Comparison of ENCODE assay signal across 11 cellular contexts in genomic region chr11:67312187-67313021, GRCh38. TPM values are rescaled to one million over a fixed set of nuclear protein-coding genes. Genes with fewer than 3 reads are reported as not detected.
DNase-seq lines count a peak whose midpoint lies in the region; TF ChIP-seq lines count a peak whose summit lies in the region.
"Had no signal": no experiment of that assay in that cellular context is flagged by ENCODE, and none has a peak within 500 bp of the region (broad histone marks: within the 10 kb centered on the region; RNA-seq: fewer than 3 reads in every experiment).

No MANE protein-coding gene starts in this region.

- H3K36me3 ChIP-seq in endodermal cell (ENCODE audit: control insufficient read depth, insufficient read depth, low read length) (peaks cover 4% of the 10 kb centered on the region), WERI-Rb-1 (peaks cover 9% of the 10 kb centered on the region)
- H3K36me3 ChIP-seq: ovary had no signal

- WGBS in endodermal cell (ENCODE audit: insufficient coverage in 1 of 2, insufficient read length in 1 of 2), 2 experiments: 92 to 94% methylated on average over 20 to 22 of the region's 22 CpGs

- no peaks in the 10 kb centered on the region for H3K4me1 ChIP-seq in endodermal cell (ENCODE audit: control insufficient read depth, insufficient read depth, low read length)

- no peaks in the 10 kb centered on the region for H3K4me1 Mint-ChIP-seq in endodermal cell

- no peak overlapping the region for H3K4me3 Mint-ChIP-seq in endodermal cell
- H3K4me3 Mint-ChIP-seq: HFFc6 had no signal

- intact Hi-C loops in dorsolateral prefrontal cortex (cut with DNase I): loop anchor here in 1 of 2 donors (10.0 kb wide), 1 partner anchor 228 kb away; no protein-coding TSS in a partner anchor

- H3K4me3 ChIP-seq in HL-60 (replicated peaks; ENCODE audit: insufficient read depth, low read length) (no peak overlapping the region), skin epidermis (no peak overlapping the region), dorsolateral prefrontal cortex (no peak overlapping the region), endodermal cell (ENCODE audit: low read length) (no peak overlapping the region), WERI-Rb-1 (ENCODE audit: low read depth, low read length) (no peak overlapping the region)
- H3K4me3 ChIP-seq: ovary had no signal

- peaks cover 6% of the 10 kb centered on the region for H3K36me3 Mint-ChIP-seq in endodermal cell (ENCODE audit: low read depth)

- no peak overlapping the region for H3K9ac ChIP-seq in endodermal cell (ENCODE audit: extremely low read depth, low read length, poor library complexity, severe bottlenecking)

- no peaks in the 10 kb centered on the region for H3K27me3 ChIP-seq in HL-60 (ENCODE audit: insufficient read depth, poor library complexity, severe bottlenecking)
- no peaks in the 10 kb centered on the region for H3K27me3 ChIP-seq in dorsolateral prefrontal cortex
- no peaks in the 10 kb centered on the region for H3K27me3 ChIP-seq in endodermal cell (ENCODE audit: control insufficient read depth, insufficient read depth, low read length, poor library complexity, severe bottlenecking)
- H3K27me3 ChIP-seq in WERI-Rb-1 (ENCODE audit: insufficient read depth, low read depth, severe bottlenecking): no peaks in the 10 kb centered on the region
- H3K27me3 ChIP-seq: ovary had no signal

- H3K9me3 Mint-ChIP-seq in endodermal cell: no peaks in the 10 kb centered on the region
- H3K9me3 Mint-ChIP-seq: HFFc6 had no signal

- DNase-seq in HL-60 (ENCODE audit: low read depth in 1 of 2, low spot score in 1 of 2): peak; percentile 82 to 86
- DNase-seq in UCSD-AML1 (lab: John Stamatoyannopoulos, UW; ENCODE audit: unreplicated experiment): peak; percentile 36
- peak; percentile 56 for DNase-seq in central memory CD4-positive, alpha-beta T cell
- DNase-seq in dorsolateral prefrontal cortex: no peak
- no peak for DNase-seq in endodermal cell
- DNase-seq in DMS153 (lab: John Stamatoyannopoulos, UW): no peak
- no peak for DNase-seq in WERI-Rb-1
- DNase-seq: HFFc6, NCI-H187, ovary had no signal

- peak overlapping the region; percentile 18 for H3K27ac ChIP-seq in HL-60 (replicated peaks)
- peak overlapping the region in 20 of 21 experiments; percentile 63 to 93 (median 84) for H3K27ac ChIP-seq in skin epidermis
- peak overlapping the region in 1 of 59 donors; percentile 4 for H3K27ac ChIP-seq in dorsolateral prefrontal cortex
- no peak overlapping the region for H3K27ac ChIP-seq in endodermal cell (ENCODE audit: low read depth, low read length)
- no peak overlapping the region for H3K27ac ChIP-seq in WERI-Rb-1
- H3K27ac ChIP-seq: ovary had no signal

- H3K9me3 ChIP-seq in endodermal cell (ENCODE audit: control insufficient read depth, low read length) (no peaks in the 10 kb centered on the region), WERI-Rb-1 (ENCODE audit: severe bottlenecking) (no peaks in the 10 kb centered on the region)
- H3K9me3 ChIP-seq: ovary had no signal

- TF ChIP-seq CTCF in HL-60 (IDR thresholded peaks at IDR 0.05; ENCODE audit: insufficient read depth, low read length) (no peak), dorsolateral prefrontal cortex (IDR thresholded peaks at IDR 0.05 in 54 of 56, conservative IDR thresholded peaks at IDR 0.05 in 2 of 56; ENCODE audit: low read depth in 1 of 56, partially characterized antibody in 56 of 56) (no peak), endodermal cell (conservative IDR thresholded peaks at IDR 0.05) (no peak), WERI-Rb-1 (IDR thresholded peaks at IDR 0.05; ENCODE audit: low read depth, low read length) (no peak)

- H3K27ac Mint-ChIP-seq in endodermal cell: no peak overlapping the region
- H3K27ac Mint-ChIP-seq: HFFc6 had no signal

- no peaks in the 10 kb centered on the region for H3K27me3 Mint-ChIP-seq in endodermal cell (ENCODE audit: insufficient read depth)

RNA-seq across cellular contexts. Expression of gene SSH3, which starts 9.1 kb away (rescaled TPM):
- total RNA-seq in dorsolateral prefrontal cortex: 10 to 100 TPM; 15.0 to 46.9 (median 26.2) TPM
- 10 to 100 TPM; 39.1 to 44.4 TPM for total RNA-seq in endodermal cell
- polyA plus RNA-seq in endodermal cell (2013, experiment 1 of 2): 22.0 TPM
- polyA plus RNA-seq in endodermal cell (2013, experiment 2 of 2): 16.0 TPM

RNA-seq across cellular contexts. Expression of gene ANKRD13D, which starts 23.3 kb away (rescaled TPM):
- 100 to 1,000 TPM in 5 of 120 experiments, 10 to 100 TPM in 115; 54.5 to 110 (median 77.3) TPM for total RNA-seq in dorsolateral prefrontal cortex
- 10 to 100 TPM; 56.6 to 58.6 TPM for total RNA-seq in endodermal cell
- 30.0 TPM for polyA plus RNA-seq in endodermal cell (2013, experiment 1 of 2)
- polyA plus RNA-seq in endodermal cell (2013, experiment 2 of 2): 27.5 TPM

RNA-seq across cellular contexts. Expression of gene POLD4, which starts 40.9 kb away (rescaled TPM):
- total RNA-seq in dorsolateral prefrontal cortex (10 to 100 TPM; 11.4 to 49.5 (median 26.7) TPM), endodermal cell (10 to 100 TPM; 40.7 to 47.6 TPM)
- polyA plus RNA-seq in endodermal cell (2013, experiment 1 of 2): 24.3 TPM
- polyA plus RNA-seq in endodermal cell (2013, experiment 2 of 2): 30.1 TPM

RNA-seq across cellular contexts. Expression of gene GRK2, which starts 46.1 kb away (rescaled TPM):
- total RNA-seq in dorsolateral prefrontal cortex (100 to 1,000 TPM in 93 of 120 experiments, 10 to 100 TPM in 27; 63.9 to 144 (median 111) TPM), endodermal cell (10 to 100 TPM; 58.0 to 61.7 TPM)
- 43.5 TPM for polyA plus RNA-seq in endodermal cell (2013, experiment 1 of 2)
- 39.5 TPM for polyA plus RNA-seq in endodermal cell (2013, experiment 2 of 2)

Comparison
In these comparisons a context has a peak if more than half of its experiments do, and no peak if none do; other contexts are left out.
1. DNase-seq: peak in HL-60 (2 of 2), UCSD-AML1 (single experiment) and central memory CD4-positive, alpha-beta T cell (single experiment); none in dorsolateral prefrontal cortex (0 of 10), endodermal cell (single experiment), DMS153 (single experiment) and WERI-Rb-1 (single experiment).
2. H3K27ac ChIP-seq: peak in HL-60 (single experiment) and skin epidermis (20 of 21); none in endodermal cell (single experiment) and WERI-Rb-1 (single experiment).